11 cellular contexts compared by ENCODE assay signal in genomic region chr2:47519604-47520301, GRCh38. TPM values are rescaled to one million over a fixed set of nuclear protein-coding genes. Genes with fewer than 3 reads are reported as not detected.
A peak's percentile ranks its signal among the peaks of the same experiment; 100 is the strongest.
DNase-seq lines count a peak whose midpoint lies in the region; ATAC-seq and TF ChIP-seq lines count a peak whose summit lies in the region.
"Had no signal": no experiment of that assay in that cellular context is flagged by ENCODE, and none has a peak within 500 bp of the region (broad histone marks: within the 10 kb centered on the region; RNA-seq: fewer than 3 reads in every experiment).

No MANE protein-coding gene starts in this region.

- H3K9me3 Mint-ChIP-seq in T-helper 1 cell treated with Interleukin-12 subunit alpha and Interleukin-12 subunit beta and Interleukin-4 antibody, amounts not matched to agents 30 μg/mL and 1 μg/mL, for 36 hours = no peaks in the 10 kb centered on the region
- H3K9me3 Mint-ChIP-seq in HFFc6 (no peaks in the 10 kb centered on the region), activated B cell treated with CpG ODN at 0.5 μM for 24 hours (no peaks in the 10 kb centered on the region)
- no peaks in the 10 kb centered on the region for H3K9me3 Mint-ChIP-seq in naive thymus-derived CD4-positive, alpha-beta T cell

- H3K4me1 ChIP-seq in naive thymus-derived CD4-positive, alpha-beta T cell (ENCODE audit: control insufficient read depth in 2 of 2, insufficient read depth in 2 of 2, low read length in 2 of 2) = peaks cover 0 to 4% of the 10 kb centered on the region in 2 donors

- H3K27me3 ChIP-seq in naive thymus-derived CD4-positive, alpha-beta T cell (ENCODE audit: control insufficient read depth in 2 of 2, insufficient read depth in 2 of 2, low read length in 2 of 2) = no peaks in the 10 kb centered on the region
- H3K27me3 ChIP-seq: cardiac muscle cell had no signal

- peaks cover 3% of the 10 kb centered on the region for H3K36me3 Mint-ChIP-seq in T-helper 1 cell treated with Interleukin-12 subunit alpha and Interleukin-12 subunit beta and Interleukin-4 antibody, amounts not matched to agents 30 μg/mL and 1 μg/mL, for 36 hours (ENCODE audit: low read depth)
- no peaks in the 10 kb centered on the region for H3K36me3 Mint-ChIP-seq in HFFc6 (ENCODE audit: low read depth)
- no peaks in the 10 kb centered on the region for H3K36me3 Mint-ChIP-seq in activated B cell treated with CpG ODN at 0.5 μM for 24 hours (ENCODE audit: low read depth)
- peaks cover 0 to 5% (median 0%) of the 10 kb centered on the region in 5 donors for H3K36me3 Mint-ChIP-seq in naive thymus-derived CD4-positive, alpha-beta T cell

- H3K27ac Mint-ChIP-seq in T-helper 1 cell treated with Interleukin-12 subunit alpha and Interleukin-12 subunit beta and Interleukin-4 antibody, amounts not matched to agents 30 μg/mL and 1 μg/mL, for 36 hours = no peak overlapping the region
- H3K27ac Mint-ChIP-seq in HFFc6 = no peak overlapping the region
- H3K27ac Mint-ChIP-seq in activated B cell treated with CpG ODN at 0.5 μM for 24 hours = no peak overlapping the region
- peak overlapping the region in 1 of 9 donors; percentile 9 for H3K27ac Mint-ChIP-seq in naive thymus-derived CD4-positive, alpha-beta T cell

- no peak for DNase-seq in T-helper 1 cell
- DNase-seq in HFFc6 = no peak
- DNase-seq in activated B cell treated with CpG ODN at 0.5 μM for 24 hours = no peak
- no peak for DNase-seq in naive thymus-derived CD4-positive, alpha-beta T cell
- no peak for DNase-seq in germinal center (ENCODE audit: low spot score)
- no peak for DNase-seq in cerebellum (ENCODE audit: low spot score)
- no peak for DNase-seq in mesenteric fat pad (ENCODE audit: low spot score)

- H3K4me3 ChIP-seq in naive thymus-derived CD4-positive, alpha-beta T cell (ENCODE audit: low read length) = no peak overlapping the region
- H3K4me3 ChIP-seq: cardiac muscle cell had no signal

- ATAC-seq in activated B cell treated with CpG ODN at 0.5 μM for 24 hours (ENCODE audit: low read depth) = no peak
- no peak for ATAC-seq in naive thymus-derived CD4-positive, alpha-beta T cell

- intact Hi-C loops in activated B cell treated with CpG ODN at 0.5 μM for 24 hours (cut with micrococcal nuclease) = loop anchor here (5.0 kb wide), 1 partner anchor 263 kb away; the partner anchor contains the start of gene MSH6
- intact Hi-C loops in naive thymus-derived CD4-positive, alpha-beta T cell (cut with micrococcal nuclease) = loop anchor here (2.0 to 10.0 kb wide), 4 partner anchors 248 to 605 kb away; partner anchors contain the start of genes FBXO11 (in 2 of the 2) and MCFD2 (in 1 of the 2)

- no peaks in the 10 kb centered on the region for H3K9me3 ChIP-seq in naive thymus-derived CD4-positive, alpha-beta T cell (ENCODE audit: control insufficient read depth in 2 of 3, low read length in 3 of 3)

- H3K4me1 Mint-ChIP-seq in T-helper 1 cell treated with Interleukin-12 subunit alpha and Interleukin-12 subunit beta and Interleukin-4 antibody, amounts not matched to agents 30 μg/mL and 1 μg/mL, for 36 hours (ENCODE audit: low read depth) = peaks cover 16% of the 10 kb centered on the region
- H3K4me1 Mint-ChIP-seq in HFFc6 (ENCODE audit: low read depth) (peaks cover 5% of the 10 kb centered on the region), activated B cell treated with CpG ODN at 0.5 μM for 24 hours (peaks cover 13% of the 10 kb centered on the region)
- H3K4me1 Mint-ChIP-seq in naive thymus-derived CD4-positive, alpha-beta T cell = peaks cover 5 to 21% (median 20%) of the 10 kb centered on the region in 7 donors

- TF ChIP-seq CTCF in HFFc6 (IDR thresholded peaks at IDR 0.05) (no peak), activated B cell treated with CpG ODN at 0.5 μM for 24 hours (IDR thresholded peaks at IDR 0.05) (no peak)

- H3K27me3 Mint-ChIP-seq in T-helper 1 cell treated with Interleukin-12 subunit alpha and Interleukin-12 subunit beta and Interleukin-4 antibody, amounts not matched to agents 30 μg/mL and 1 μg/mL, for 36 hours (ENCODE audit: low read depth) = peaks cover 8% of the 10 kb centered on the region
- H3K27me3 Mint-ChIP-seq in HFFc6 (ENCODE audit: insufficient read depth) = peaks cover 3% of the 10 kb centered on the region
- H3K27me3 Mint-ChIP-seq in activated B cell treated with CpG ODN at 0.5 μM for 24 hours = no peaks in the 10 kb centered on the region
- peaks cover 0 to 4% (median 0%) of the 10 kb centered on the region in 5 donors for H3K27me3 Mint-ChIP-seq in naive thymus-derived CD4-positive, alpha-beta T cell

- H3K27ac ChIP-seq in naive thymus-derived CD4-positive, alpha-beta T cell (ENCODE audit: low read depth, low read length) = no peak overlapping the region
- H3K27ac ChIP-seq: cardiac muscle cell had no signal

- POLR2A ChIA-PET in activated B cell treated with CpG ODN at 0.5 μM for 24 hours (lab: Charles Lee) = interaction anchor here (1.4 to 1.7 kb wide), 2 partner anchors 16 to 233 kb away, joined by 4 to 6 read pairs; no protein-coding TSS in a partner anchor
- POLR2A ChIA-PET in naive thymus-derived CD4-positive, alpha-beta T cell (lab: Charles Lee) = no interaction called here

- H3K36me3 ChIP-seq in naive thymus-derived CD4-positive, alpha-beta T cell (ENCODE audit: control insufficient read depth in 2 of 3, insufficient read depth in 3 of 3, low read length in 3 of 3) = no peaks in the 10 kb centered on the region
- H3K36me3 ChIP-seq: cardiac muscle cell had no signal

- CTCF ChIA-PET in activated B cell treated with CpG ODN at 0.5 μM for 24 hours (lab: Charles Lee) = interaction anchor here (0.8 to 2.9 kb wide), 4 partner anchors 77 to 252 kb away, joined by 3 to 36 read pairs (median 5); no protein-coding TSS in a partner anchor
- CTCF ChIA-PET in naive thymus-derived CD4-positive, alpha-beta T cell (lab: Charles Lee) = interaction anchor here (0.6 kb wide), 1 partner anchor 26 kb away, joined by 3 read pairs; no protein-coding TSS in a partner anchor

- peak overlapping the region; percentile 56 for H3K4me3 Mint-ChIP-seq in T-helper 1 cell treated with Interleukin-12 subunit alpha and Interleukin-12 subunit beta and Interleukin-4 antibody, amounts not matched to agents 30 μg/mL and 1 μg/mL, for 36 hours
- H3K4me3 Mint-ChIP-seq in HFFc6 = peak overlapping the region; percentile 49
- peak overlapping the region; percentile 85 for H3K4me3 Mint-ChIP-seq in activated B cell treated with CpG ODN at 0.5 μM for 24 hours
- H3K4me3 Mint-ChIP-seq in naive thymus-derived CD4-positive, alpha-beta T cell = peak overlapping the region; percentile 32 to 99 (median 88)

RNA-seq across cellular contexts. Expression of gene KCNK12, which starts 51.0 kb away (rescaled TPM):
- total RNA-seq in HFFc6 (2021; fragmentation: NEBNext Ultra II Directional; extraction: Animal tissue kit (Norgen Biotek cat#: 25700)) = under 1 TPM in 1 of 6 experiments, not detected in 5; 0.02 TPM
- total RNA-seq in activated B cell treated with CpG ODN at 0.5 μM for 24 hours (0.29 and 0.49 TPM in 2 replicates), cerebellum (4.4 TPM), mesenteric fat pad (not detected)
- under 1 TPM; 0.20 to 0.43 (median 0.27) TPM for total RNA-seq in naive thymus-derived CD4-positive, alpha-beta T cell
- under 1 TPM; 0.18 to 0.25 TPM for polyA plus RNA-seq in naive thymus-derived CD4-positive, alpha-beta T cell
- total RNA-seq: lung microvascular endothelial cell, osteocyte had no signal
